ENCODE assay signal across 19 cellular contexts in genomic region chr18:3319894-3320438, GRCh38. TPM values are rescaled to one million over a fixed set of nuclear protein-coding genes. Genes with fewer than 3 reads are reported as not detected.
DNase-seq lines count a peak whose midpoint lies in the region; ATAC-seq and TF ChIP-seq lines count a peak whose summit lies in the region.
"Had no signal": no experiment of that assay in that cellular context is flagged by ENCODE, and none has a peak within 500 bp of the region (broad histone marks: within the 10 kb centered on the region; RNA-seq: fewer than 3 reads in every experiment).

No MANE protein-coding gene starts in this region.

- POLR2A ChIA-PET in activated CD4-positive, alpha-beta T cell treated with anti-CD3 and anti-CD28 coated beads for 36 hours (lab: Charles Lee) = interaction anchor here (1.3 kb wide), 1 partner anchor 23 kb away, joined by 3 read pairs; no protein-coding TSS in a partner anchor

- no peak for DNase-seq in activated CD4-positive, alpha-beta T cell treated with anti-CD3 and anti-CD28 coated beads for 36 hours
- DNase-seq in activated CD4-positive, alpha-beta T cell treated with anti-CD3 and anti-CD28 coated beads, Interleukin-2, amount 50 U/mL, for 1 hour = no peak
- no peak for DNase-seq in RWPE2 (ENCODE audit: low spot score)
- no peak for DNase-seq in cardiac septum (ENCODE audit: low spot score)
- no peak for DNase-seq in posterior cingulate gyrus
- DNase-seq in AML-193 (lab: John Stamatoyannopoulos, UW) = no peak
- DNase-seq: BE2C; CD8-positive, alpha-beta memory T cell; DMS153; GM23248; HFFc6; KG1; NCI-H1092 treated with DMSO at 0.1 percent for 48 hours; NCI-H1694; NCI-H2107; NCI-H69; Right ventricle myocardium superior had no signal

- ATAC-seq in activated CD4-positive, alpha-beta T cell treated with anti-CD3 and anti-CD28 coated beads for 36 hours = peak; percentile 25
- ATAC-seq in GM19351 (IDR thresholded peaks at IDR 0.05; ENCODE audit: unreplicated experiment) = peak; percentile 15
- ATAC-seq in RWPE2 (ENCODE audit: low read depth) = no peak

- H3K4me1 Mint-ChIP-seq in activated CD4-positive, alpha-beta T cell treated with anti-CD3 and anti-CD28 coated beads for 36 hours = peaks cover 23% of the 10 kb centered on the region

- H3K27ac ChIP-seq in RWPE2 (ENCODE audit: poor library complexity, severe bottlenecking) = peak overlapping the region; percentile 62
- no peak overlapping the region for H3K27ac ChIP-seq in parathyroid adenoma
- H3K27ac ChIP-seq: GM23248 had no signal

- H3K4me1 ChIP-seq in RWPE2 (ENCODE audit: insufficient read depth, poor library complexity, severe bottlenecking) (peaks cover 43% of the 10 kb centered on the region), parathyroid adenoma (no peaks in the 10 kb centered on the region)
- H3K4me1 ChIP-seq: BE2C had no signal

- H3K4me3 ChIP-seq in RWPE2 (ENCODE audit: severe bottlenecking) (no peak overlapping the region), parathyroid adenoma (ENCODE audit: low read depth, low read length) (no peak overlapping the region)
- H3K4me3 ChIP-seq: GM23248 had no signal

- H3K27me3 ChIP-seq in RWPE2 (ENCODE audit: insufficient read depth, poor library complexity, severe bottlenecking) (no peaks in the 10 kb centered on the region), parathyroid adenoma (ENCODE audit: control insufficient read depth, insufficient read depth, low read length) (no peaks in the 10 kb centered on the region)
- H3K27me3 ChIP-seq: BE2C had no signal

- H3K4me3 Mint-ChIP-seq in activated CD4-positive, alpha-beta T cell treated with anti-CD3 and anti-CD28 coated beads for 36 hours = no peak overlapping the region
- H3K4me3 Mint-ChIP-seq: CD8-positive, alpha-beta memory T cell; HFFc6 had no signal

- intact Hi-C loops in activated CD4-positive, alpha-beta T cell treated with anti-CD3 and anti-CD28 coated beads for 36 hours (cut with DNase I, micrococcal nuclease) = loop anchor here (1.0 to 5.0 kb wide), 2 partner anchors 15 to 127 kb away; no protein-coding TSS in a partner anchor
- intact Hi-C loops in cardiac septum (cut with DNase I) = no loop called here
- intact Hi-C loops in posterior cingulate gyrus (cut with DNase I) = no loop called here

- H3K9ac ChIP-seq in parathyroid adenoma = no peak overlapping the region
- H3K9ac ChIP-seq: GM23248 had no signal

- H3K9me3 Mint-ChIP-seq in activated CD4-positive, alpha-beta T cell treated with anti-CD3 and anti-CD28 coated beads for 36 hours (ENCODE audit: low read depth) = peaks cover 1% of the 10 kb centered on the region
- H3K9me3 Mint-ChIP-seq: CD8-positive, alpha-beta memory T cell had no signal

- H3K4me2 ChIP-seq in parathyroid adenoma (ENCODE audit: low read length) = no peak overlapping the region

- no peaks in the 10 kb centered on the region for H3K79me2 ChIP-seq in parathyroid adenoma

- H3K9me3 ChIP-seq in RWPE2 (ENCODE audit: severe bottlenecking) (no peaks in the 10 kb centered on the region), parathyroid adenoma (ENCODE audit: control insufficient read depth, low read length) (no peaks in the 10 kb centered on the region)
- H3K9me3 ChIP-seq: BE2C had no signal

- H3K27ac Mint-ChIP-seq in activated CD4-positive, alpha-beta T cell treated with anti-CD3 and anti-CD28 coated beads for 36 hours = no peak overlapping the region
- H3K27ac Mint-ChIP-seq: CD8-positive, alpha-beta memory T cell; HFFc6 had no signal

- TF ChIP-seq CTCF in RWPE2 (IDR thresholded peaks at IDR 0.05; ENCODE audit: poor library complexity, severe bottlenecking) (no peak), parathyroid adenoma (IDR thresholded peaks at IDR 0.05) (no peak)

- peak overlapping the region; percentile 11 for H2AFZ ChIP-seq in parathyroid adenoma

- CTCF ChIA-PET in activated CD4-positive, alpha-beta T cell treated with anti-CD3 and anti-CD28 coated beads for 36 hours (lab: Charles Lee) = interaction anchor here (0.6 to 2.8 kb wide), 8 partner anchors 13 to 346 kb away, joined by 3 to 9 read pairs (median 4); no protein-coding TSS in a partner anchor

- H3K36me3 Mint-ChIP-seq in activated CD4-positive, alpha-beta T cell treated with anti-CD3 and anti-CD28 coated beads for 36 hours (ENCODE audit: low read depth) = no peaks in the 10 kb centered on the region

- H3K36me3 ChIP-seq in RWPE2 (ENCODE audit: low read depth) = no peaks in the 10 kb centered on the region
- H3K36me3 ChIP-seq in parathyroid adenoma (ENCODE audit: control insufficient read depth, insufficient read depth, low read length) = no peaks in the 10 kb centered on the region
- H3K36me3 ChIP-seq: BE2C had no signal

- H3K27me3 Mint-ChIP-seq in activated CD4-positive, alpha-beta T cell treated with anti-CD3 and anti-CD28 coated beads for 36 hours = peaks cover 6% of the 10 kb centered on the region

RNA-seq across cellular contexts. Expression of gene MYL12B, which starts 58.0 kb away (rescaled TPM):
- total RNA-seq in activated CD4-positive, alpha-beta T cell treated with anti-CD3 and anti-CD28 coated beads for 36 hours = 100 to 1,000 TPM; 282 to 301 TPM
- 228 TPM for total RNA-seq in cardiac septum

Comparison
In these comparisons a context has a peak if more than half of its experiments do, and no peak if none do; other contexts are left out.
1. intact Hi-C loops: an anchor here in activated CD4-positive, alpha-beta T cell treated with anti-CD3 and anti-CD28 coated beads for 36 hours (1.0 to 5.0 kb wide); none called in cardiac septum and posterior cingulate gyrus.